Comparison of ENCODE assay signal across 8 cellular contexts in the genomic region with DNA sequence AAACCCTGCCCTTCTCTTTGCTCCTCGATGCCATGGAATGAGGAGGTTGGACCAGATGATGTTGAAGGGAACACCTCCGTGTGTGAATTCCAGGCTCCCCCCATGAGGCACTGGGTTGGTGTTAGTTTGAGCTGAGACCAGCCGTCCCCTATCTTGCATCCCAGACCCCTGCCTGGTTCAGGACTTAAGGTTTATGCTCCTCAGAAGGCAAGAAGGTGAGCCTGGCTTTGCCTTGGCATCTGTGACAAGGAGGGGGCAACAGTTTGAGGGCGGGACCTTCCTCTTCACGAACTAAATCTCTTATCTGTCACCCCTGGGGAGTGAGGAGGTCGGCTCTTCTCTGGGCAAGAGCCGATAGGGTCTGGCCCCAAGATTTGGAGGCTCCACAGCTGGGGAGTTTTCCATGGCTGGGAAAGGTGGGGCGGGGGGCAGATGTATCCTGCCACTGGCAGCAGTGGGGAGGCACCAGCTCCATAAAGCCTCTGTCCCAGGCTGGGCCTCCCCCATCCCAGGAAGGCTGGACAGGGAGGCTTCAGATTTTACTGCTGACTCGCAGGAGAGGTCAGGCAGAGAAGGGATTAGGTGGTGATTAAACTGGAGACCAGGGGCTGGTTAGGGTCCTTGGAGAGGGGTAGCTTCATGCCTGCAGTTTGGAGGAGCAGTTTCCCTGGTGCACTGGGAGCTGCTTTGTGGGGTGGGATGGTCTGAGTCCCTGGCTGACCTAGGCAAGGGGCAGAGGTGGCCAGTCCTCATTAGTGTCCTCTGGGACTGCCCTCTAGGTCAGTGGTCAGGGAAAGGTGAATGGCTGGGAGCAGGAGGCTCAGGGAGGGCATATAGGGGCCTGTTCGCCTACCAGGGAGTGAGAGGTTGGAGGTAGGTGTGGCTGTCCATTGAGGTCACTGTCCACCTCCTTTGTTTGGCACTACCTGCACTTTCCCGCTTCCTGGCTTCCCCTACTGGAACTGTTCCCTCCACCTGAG. TPM values are rescaled to one million over a fixed set of nuclear protein-coding genes. Genes with fewer than 3 reads are reported as not detected.
A peak's percentile ranks its signal among the peaks of the same experiment; 100 is the strongest.
DNase-seq lines count a peak whose midpoint lies in the region; ATAC-seq, FAIRE-seq and TF ChIP-seq lines count a peak whose summit lies in the region.

No MANE protein-coding gene starts in this region.

- H3K27me3 Mint-ChIP-seq in activated CD4-positive, alpha-beta T cell treated with anti-CD3 and anti-CD28 coated beads for 36 hours, result no peaks in the 10 kb centered on the region

- RAD21 ChIA-PET in GM12878 (lab: Charles Lee; ENCODE audit: unreplicated experiment), result interaction anchor here (0.6 to 11.5 kb wide), 2 partner anchors 26 to 150 kb away, joined by 3 to 137 read pairs; a partner anchor contains a TSS

- 24% methylated on average over 11 of the region's 11 CpGs for WGBS in GM12878 (ENCODE audit: insufficient coverage, insufficient replicate concordance, low lambda C conversion rate, missing lambda C conversion rate)
- WGBS in thyroid gland, 2 donors, result 31 to 37% methylated on average over 10 to 11 of the region's 11 CpGs

- no peak for ATAC-seq in activated CD4-positive, alpha-beta T cell treated with anti-CD3 and anti-CD28 coated beads for 36 hours
- ATAC-seq in GM12878 (no peak), left lobe of liver (peak; percentile 76), HG03342 (IDR thresholded peaks at IDR 0.05; ENCODE audit: unreplicated experiment) (no peak), GM18909 (IDR thresholded peaks at IDR 0.05; ENCODE audit: poor library complexity, unreplicated experiment) (no peak)

- H3K36me3 Mint-ChIP-seq in activated CD4-positive, alpha-beta T cell treated with anti-CD3 and anti-CD28 coated beads for 36 hours (ENCODE audit: low read depth), result peaks cover 4% of the 10 kb centered on the region

- H3K4me3 Mint-ChIP-seq in activated CD4-positive, alpha-beta T cell treated with anti-CD3 and anti-CD28 coated beads for 36 hours, result peak overlapping the region; percentile 83

- in situ Hi-C loops in GM12878 (cut with MboI), result no loop called here

- no peak overlapping the region for H3K4me2 ChIP-seq in GM12878 (ENCODE audit: control insufficient read depth, insufficient read depth)

- no peak for TF ChIP-seq RAD21 in GM12878 (IDR thresholded peaks at IDR 0.05; ENCODE audit: insufficient read depth, low read depth, low read length)

- H3K27me3 ChIP-seq in GM12878 (replicated peaks in 1 of 2; ENCODE audit: control insufficient read depth in 2 of 2, insufficient read depth in 2 of 2, low read length in 1 of 2) (peaks cover 4 to 9% of the 10 kb centered on the region in 2 experiments), thyroid gland (no peaks in the 10 kb centered on the region)

- H3K9me3 ChIP-seq in GM12878 (replicated peaks; ENCODE audit: control insufficient read depth, insufficient read depth, low read length) (no peaks in the 10 kb centered on the region), thyroid gland (no peaks in the 10 kb centered on the region)

- H3K4me1 ChIP-seq in GM12878 (ENCODE audit: control insufficient read depth, insufficient read depth, low read length), result peaks cover 13% of the 10 kb centered on the region
- H3K4me1 ChIP-seq in thyroid gland, result peaks cover 22 to 35% of the 10 kb centered on the region in 2 donors

- no peak for TF ChIP-seq CTCF in GM12878 (IDR thresholded peaks at IDR 0.05 in 2 of 3, conservative IDR thresholded peaks at IDR 0.05 in 1 of 3; ENCODE audit: control insufficient read depth in 2 of 3, extremely low read depth in 1 of 3, insufficient read depth in 1 of 3, low read depth in 3 of 3, low read length in 3 of 3)
- no peak for TF ChIP-seq CTCF in thyroid gland (IDR thresholded peaks at IDR 0.05)

- no peaks in the 10 kb centered on the region for H3K9me3 Mint-ChIP-seq in activated CD4-positive, alpha-beta T cell treated with anti-CD3 and anti-CD28 coated beads for 36 hours (ENCODE audit: low read depth)

- no peaks in the 10 kb centered on the region for H4K20me1 ChIP-seq in GM12878 (ENCODE audit: control insufficient read depth, insufficient read depth)

- TF ChIP-seq POLR2A in GM12878 (IDR thresholded peaks at IDR 0.05; ENCODE audit: low read depth, low read length) (peak; percentile 11; the same call in 1 of the 2 replicates), thyroid gland (IDR thresholded peaks at IDR 0.05) (no peak)

- POLR2A ChIA-PET in activated CD4-positive, alpha-beta T cell treated with anti-CD3 and anti-CD28 coated beads for 36 hours (lab: Charles Lee), result interaction anchor here (1.3 to 2.4 kb wide), 5 partner anchors 13 to 88 kb away, joined by 3 to 18 read pairs (median 4); a partner anchor contains a TSS
- POLR2A ChIA-PET in GM12878 (lab: Charles Lee), result interaction anchor here (1.2 to 3.6 kb wide), 3 partner anchors 15 to 26 kb away, joined by 3 to 24 read pairs (median 11); no protein-coding TSS in a partner anchor

- H3K4me1 Mint-ChIP-seq in activated CD4-positive, alpha-beta T cell treated with anti-CD3 and anti-CD28 coated beads for 36 hours, result peaks cover 31% of the 10 kb centered on the region

- CTCF ChIA-PET in activated CD4-positive, alpha-beta T cell treated with anti-CD3 and anti-CD28 coated beads for 36 hours (lab: Charles Lee), result interaction anchor here (0.6 to 5.0 kb wide), 10 partner anchors 11 to 832 kb away, joined by 3 to 48 read pairs (median 6); a partner anchor contains a TSS
- CTCF ChIA-PET in GM12878 (lab: Yijun Ruan, JAX), result interaction anchor here (1.2 to 10.5 kb wide), 4 partner anchors 10 to 110 kb away, joined by 5 to 172 read pairs (median 8); a partner anchor contains a TSS

- H3K27ac ChIP-seq in GM12878 (ENCODE audit: control insufficient read depth, insufficient read depth) (no peak overlapping the region), thyroid gland (peak overlapping the region in 2 of 3 donors; percentile 54 to 58)

- H3K36me3 ChIP-seq in GM12878 (ENCODE audit: control insufficient read depth in 2 of 2, insufficient read depth in 2 of 2, low read length in 1 of 2) (no peaks in the 10 kb centered on the region), thyroid gland (no peaks in the 10 kb centered on the region)

- SMC1A ChIA-PET in GM12878 (lab: Charles Lee; ENCODE audit: uncharacterized antibody, unreplicated experiment), result interaction anchor here (0.8 to 0.9 kb wide), 2 partner anchors 25 to 27 kb away, joined by 3 to 5 read pairs; no protein-coding TSS in a partner anchor

- no peak overlapping the region for H3K9ac ChIP-seq in GM12878 (ENCODE audit: control insufficient read depth, insufficient read depth, low read length)

- intact Hi-C loops in activated CD4-positive, alpha-beta T cell treated with anti-CD3 and anti-CD28 coated beads for 36 hours (cut with DNase I, micrococcal nuclease), result loop anchor here in 1 of 2 experiments (1.0 to 10.0 kb wide), 2 partner anchors 26 to 207 kb away; a partner anchor contains a TSS
- intact Hi-C loops in GM12878 (cut with micrococcal nuclease; ENCODE audit: unreplicated experiment), result no loop called here
- intact Hi-C loops in thyroid gland (cut with DNase I), result no loop called here

- peak overlapping the region; percentile 55 for H3K27ac Mint-ChIP-seq in activated CD4-positive, alpha-beta T cell treated with anti-CD3 and anti-CD28 coated beads for 36 hours

- BruUV-seq in GM12878 (replicated peaks; lab: Mats Ljungman, UMichigan), result TSS peak; percentile 17

- no peaks in the 10 kb centered on the region for H3K79me2 ChIP-seq in GM12878 (ENCODE audit: control insufficient read depth, insufficient read depth, low read length)

- no peak for TF ChIP-seq EP300 in GM12878 (IDR thresholded peaks at IDR 0.05; ENCODE audit: borderline replicate concordance in 1 of 2, control insufficient read depth in 1 of 2, low read depth in 2 of 2, low read length in 2 of 2)

- FAIRE-seq in GM12878 (lab: Jason Lieb, UNC), result no peak

- H3K4me3 ChIP-seq in GM12878 (no peak overlapping the region), thyroid gland (replicated peaks in 1 of 3) (peak overlapping the region; percentile 40 to 86 (median 57))

- DNase-seq in activated CD4-positive, alpha-beta T cell treated with anti-CD3 and anti-CD28 coated beads for 36 hours, result peak; percentile 26
- DNase-seq in activated CD4-positive, alpha-beta T cell treated with anti-CD3 and anti-CD28 coated beads, Interleukin-2, amount 50 U/mL, for 48 hours, result no peak
- DNase-seq in GM12878 (ENCODE audit: low read depth, low spot score) (no peak), left lobe of liver (ENCODE audit: low spot score) (peak; percentile 95), thyroid gland (no peak), NCI-H510A treated with DMSO at 0.1 percent for 48 hours (lab: John Stamatoyannopoulos, UW) (no peak)

- no peak overlapping the region for H2AFZ ChIP-seq in GM12878 (ENCODE audit: control insufficient read depth, low read depth, low read length)

RNA-seq across cellular contexts. Expression of a gene that starts 1.1 kb away (rescaled TPM):
- 10 to 100 TPM; 13.8 to 18.2 TPM for total RNA-seq in activated CD4-positive, alpha-beta T cell treated with anti-CD3 and anti-CD28 coated beads for 36 hours
- 2.1 and 3.9 TPM in 2 replicates for total RNA-seq in GM12878 (2013; cell fraction: nucleolus; rRNA removed)
- 0.28 and 0.76 TPM in 2 replicates for total RNA-seq in GM12878 (2014; rRNA removed)
- 0.28 and 0.45 TPM in 2 replicates for total RNA-seq in GM12878 (2014; rRNA removed; fragmentation: Illumina TruSeq; extraction: Trizol)
- 0.51 and 1.0 TPM in 2 replicates for total RNA-seq in GM12878 (2021)
- polyA plus RNA-seq in GM12878 (2011; ENCODE audit: low read depth), result 0.91 TPM
- polyA plus RNA-seq in GM12878 (2011; rRNA removed), result 0.75 and 0.99 TPM in 2 replicates
- 0.99 and 1.4 TPM in 2 replicates for polyA plus RNA-seq in GM12878 (2011; cell fraction: cytosol; rRNA removed)
- 1.9 and 3.3 TPM in 2 replicates for polyA plus RNA-seq in GM12878 (2011; cell fraction: nucleus; rRNA removed)
- polyA plus RNA-seq in GM12878 (2012), result 0.68 and 1.2 TPM in 2 replicates
- polyA plus RNA-seq in GM12878 (2014; fragmentation: Illumina TruSeq; extraction: Trizol), result 0.31 TPM in 1 of 2 replicates, not detected in the other
- polyA plus RNA-seq in GM12878 (2014; fragmentation: Nextera tagmentation; extraction: Ambion mirVana), result under 1 TPM; 0.08 to 0.11 TPM
- 0.51 and 0.77 TPM in 2 replicates for polyA plus RNA-seq in GM12878 (2014; rRNA removed)
- 1 to 10 TPM; 2.0 to 4.0 TPM for polyA plus RNA-seq in GM12878 (2016; fragmentation: Nextera tagmentation; extraction: Ambion mirVana)
- 2.5 and 2.8 TPM in 2 replicates for polyA minus RNA-seq in GM12878 (2011; rRNA and poly(A)+ RNA removed)
- 0.52 and 0.67 TPM in 2 replicates for polyA minus RNA-seq in GM12878 (2011; cell fraction: cytosol; rRNA and poly(A)+ RNA removed)
- polyA minus RNA-seq in GM12878 (2011; cell fraction: nucleus; rRNA and poly(A)+ RNA removed), result 2.8 and 2.9 TPM in 2 replicates
- total RNA-seq in left lobe of liver, result 252 TPM
- 10 to 100 TPM; 26.6 to 59.1 (median 30.4) TPM for total RNA-seq in thyroid gland

RNA-seq across cellular contexts. Expression of a gene that starts 10.7 kb away (rescaled TPM):
- total RNA-seq in activated CD4-positive, alpha-beta T cell treated with anti-CD3 and anti-CD28 coated beads for 36 hours, result 1 to 10 TPM; 4.3 to 7.4 TPM
- 24.3 and 27.1 TPM in 2 replicates for total RNA-seq in GM12878 (2013; cell fraction: nucleolus; rRNA removed)
- 3.7 and 6.6 TPM in 2 replicates for total RNA-seq in GM12878 (2014; rRNA removed)
- 2.1 and 3.0 TPM in 2 replicates for total RNA-seq in GM12878 (2014; rRNA removed; fragmentation: Illumina TruSeq; extraction: Trizol)
- 6.9 and 7.6 TPM in 2 replicates for total RNA-seq in GM12878 (2021)
- 2.0 TPM for polyA plus RNA-seq in GM12878 (2011; ENCODE audit: low read depth)
- 2.9 and 3.6 TPM in 2 replicates for polyA plus RNA-seq in GM12878 (2011; rRNA removed)
- 4.0 and 5.1 TPM in 2 replicates for polyA plus RNA-seq in GM12878 (2011; cell fraction: cytosol; rRNA removed)
- polyA plus RNA-seq in GM12878 (2011; cell fraction: nucleus; rRNA removed), result 27.9 and 30.7 TPM in 2 replicates
- polyA plus RNA-seq in GM12878 (2012), result 4.7 and 6.3 TPM in 2 replicates
- 0.43 and 1.5 TPM in 2 replicates for polyA plus RNA-seq in GM12878 (2014; fragmentation: Illumina TruSeq; extraction: Trizol)
- polyA plus RNA-seq in GM12878 (2014; fragmentation: Nextera tagmentation; extraction: Ambion mirVana), result under 1 TPM in 1 of 2 experiments, not detected in 1; 0.31 TPM
- 3.4 and 4.7 TPM in 2 replicates for polyA plus RNA-seq in GM12878 (2014; rRNA removed)
- polyA plus RNA-seq in GM12878 (2016; fragmentation: Nextera tagmentation; extraction: Ambion mirVana), result under 1 TPM; 0.32 to 0.76 TPM
- polyA minus RNA-seq in GM12878 (2011; rRNA and poly(A)+ RNA removed), result 2.8 and 4.9 TPM in 2 replicates
- 1.6 and 1.9 TPM in 2 replicates for polyA minus RNA-seq in GM12878 (2011; cell fraction: cytosol; rRNA and poly(A)+ RNA removed)
- 3.4 and 6.5 TPM in 2 replicates for polyA minus RNA-seq in GM12878 (2011; cell fraction: nucleus; rRNA and poly(A)+ RNA removed)
- 8.7 TPM for total RNA-seq in left lobe of liver
- 10 to 100 TPM; 14.8 to 25.5 (median 18.8) TPM for total RNA-seq in thyroid gland

RNA-seq across cellular contexts. Expression of a gene that starts 27.6 kb away (rescaled TPM):
- total RNA-seq in activated CD4-positive, alpha-beta T cell treated with anti-CD3 and anti-CD28 coated beads for 36 hours, result 10 to 100 TPM; 47.0 to 54.6 TPM
- 28.0 and 30.4 TPM in 2 replicates for total RNA-seq in GM12878 (2013; cell fraction: nucleolus; rRNA removed)
- total RNA-seq in GM12878 (2014; rRNA removed) (68.0 and 85.5 TPM in 2 replicates), GM12878 (2014; rRNA removed; fragmentation: Illumina TruSeq; extraction: Trizol) (42.5 and 44.8 TPM in 2 replicates), GM12878 (2021) (54.9 and 59.0 TPM in 2 replicates), left lobe of liver (6.3 TPM), thyroid gland (10 to 100 TPM in 3 of 4 donors, 1 to 10 TPM in 1; 5.8 to 25.7 (median 14.4) TPM)
- 23.2 TPM for polyA plus RNA-seq in GM12878 (2011; ENCODE audit: low read depth)
- polyA plus RNA-seq in GM12878 (2011; rRNA removed) (34.9 and 64.6 TPM in 2 replicates), GM12878 (2014; fragmentation: Illumina TruSeq; extraction: Trizol) (23.1 and 30.2 TPM in 2 replicates), GM12878 (2014; fragmentation: Nextera tagmentation; extraction: Ambion mirVana) (10 to 100 TPM; 20.5 to 46.6 TPM), GM12878 (2014; rRNA removed) (65.8 and 70.7 TPM in 2 replicates), GM12878 (2016; fragmentation: Nextera tagmentation; extraction: Ambion mirVana) (100 to 1,000 TPM; 118 to 133 TPM)
- 112 and 150 TPM in 2 replicates for polyA plus RNA-seq in GM12878 (2011; cell fraction: cytosol; rRNA removed)
- polyA plus RNA-seq in GM12878 (2011; cell fraction: nucleus; rRNA removed), result 82.2 and 105 TPM in 2 replicates
- polyA plus RNA-seq in GM12878 (2012), result 54.1 and 72.4 TPM in 2 replicates
- 33.0 and 68.3 TPM in 2 replicates for polyA minus RNA-seq in GM12878 (2011; rRNA and poly(A)+ RNA removed)
- polyA minus RNA-seq in GM12878 (2011; cell fraction: cytosol; rRNA and poly(A)+ RNA removed), result 17.1 and 25.4 TPM in 2 replicates
- 39.0 and 44.7 TPM in 2 replicates for polyA minus RNA-seq in GM12878 (2011; cell fraction: nucleus; rRNA and poly(A)+ RNA removed)

RNA-seq across cellular contexts. Expression of a gene that starts 41.1 kb away (rescaled TPM):
- 1 to 10 TPM; 2.4 to 3.7 TPM for total RNA-seq in activated CD4-positive, alpha-beta T cell treated with anti-CD3 and anti-CD28 coated beads for 36 hours
- total RNA-seq in GM12878 (2013; cell fraction: nucleolus; rRNA removed), result 2.2 and 3.5 TPM in 2 replicates
- total RNA-seq in GM12878 (2014; rRNA removed) (2.0 and 2.7 TPM in 2 replicates), GM12878 (2014; rRNA removed; fragmentation: Illumina TruSeq; extraction: Trizol) (0.37 and 0.72 TPM in 2 replicates), GM12878 (2021) (1.4 and 1.5 TPM in 2 replicates), left lobe of liver (0.78 TPM), thyroid gland (10 to 100 TPM in 3 of 4 donors, 1 to 10 TPM in 1; 8.1 to 18.3 (median 15.6) TPM)
- polyA plus RNA-seq in GM12878 (2011; ENCODE audit: low read depth), result 0.54 TPM
- polyA plus RNA-seq in GM12878 (2011; rRNA removed) (0.40 and 1.0 TPM in 2 replicates), GM12878 (2014; fragmentation: Illumina TruSeq; extraction: Trizol) (0.08 and 0.81 TPM in 2 replicates), GM12878 (2014; fragmentation: Nextera tagmentation; extraction: Ambion mirVana) (under 1 TPM; 0.10 to 0.46 TPM), GM12878 (2014; rRNA removed) (2.0 and 2.8 TPM in 2 replicates), GM12878 (2016; fragmentation: Nextera tagmentation; extraction: Ambion mirVana) (1 to 10 TPM; 1.9 to 2.8 TPM)
- polyA plus RNA-seq in GM12878 (2011; cell fraction: cytosol; rRNA removed), result 1.3 and 2.5 TPM in 2 replicates
- 3.6 and 4.0 TPM in 2 replicates for polyA plus RNA-seq in GM12878 (2011; cell fraction: nucleus; rRNA removed)
- polyA plus RNA-seq in GM12878 (2012), result 1.1 and 1.2 TPM in 2 replicates
- 0.93 and 1.0 TPM in 2 replicates for polyA minus RNA-seq in GM12878 (2011; rRNA and poly(A)+ RNA removed)
- 1.7 TPM in 1 of 2 replicates, not detected in the other for polyA minus RNA-seq in GM12878 (2011; cell fraction: cytosol; rRNA and poly(A)+ RNA removed)
- 1.9 and 3.1 TPM in 2 replicates for polyA minus RNA-seq in GM12878 (2011; cell fraction: nucleus; rRNA and poly(A)+ RNA removed)

RNA-seq across cellular contexts. Expression of a gene that starts 41.3 kb away (rescaled TPM):
- 100 to 1,000 TPM; 254 to 499 TPM for total RNA-seq in activated CD4-positive, alpha-beta T cell treated with anti-CD3 and anti-CD28 coated beads for 36 hours
- total RNA-seq in GM12878 (2013; cell fraction: nucleolus; rRNA removed), result 108 and 121 TPM in 2 replicates
- total RNA-seq in GM12878 (2014; rRNA removed) (47.1 and 56.1 TPM in 2 replicates), GM12878 (2014; rRNA removed; fragmentation: Illumina TruSeq; extraction: Trizol) (14.9 and 16.9 TPM in 2 replicates), GM12878 (2021) (222 and 239 TPM in 2 replicates), left lobe of liver (73.3 TPM), thyroid gland (100 to 1,000 TPM in 3 of 4 donors, 10 to 100 TPM in 1; 52.8 to 193 (median 135) TPM)
- 32.3 TPM for polyA plus RNA-seq in GM12878 (2011; ENCODE audit: low read depth)
- polyA plus RNA-seq in GM12878 (2011; rRNA removed) (7.8 and 28.1 TPM in 2 replicates), GM12878 (2014; fragmentation: Illumina TruSeq; extraction: Trizol) (44.7 and 78.9 TPM in 2 replicates), GM12878 (2014; fragmentation: Nextera tagmentation; extraction: Ambion mirVana) (10 to 100 TPM; 10.4 to 13.4 TPM), GM12878 (2014; rRNA removed) (35.8 and 63.6 TPM in 2 replicates), GM12878 (2016; fragmentation: Nextera tagmentation; extraction: Ambion mirVana) (100 to 1,000 TPM; 170 to 190 TPM)
- 20.4 and 35.7 TPM in 2 replicates for polyA plus RNA-seq in GM12878 (2011; cell fraction: cytosol; rRNA removed)
- polyA plus RNA-seq in GM12878 (2011; cell fraction: nucleus; rRNA removed), result 51.1 and 94.1 TPM in 2 replicates
- 64.7 and 99.8 TPM in 2 replicates for polyA plus RNA-seq in GM12878 (2012)
- polyA minus RNA-seq in GM12878 (2011; rRNA and poly(A)+ RNA removed), result 50.6 and 52.5 TPM in 2 replicates
- polyA minus RNA-seq in GM12878 (2011; cell fraction: cytosol; rRNA and poly(A)+ RNA removed), result 50.0 and 80.6 TPM in 2 replicates
- 41.3 and 62.6 TPM in 2 replicates for polyA minus RNA-seq in GM12878 (2011; cell fraction: nucleus; rRNA and poly(A)+ RNA removed)

Comparison
In these comparisons a context has a peak if more than half of its experiments do, and no peak if none do; other contexts are left out.
1. DNase-seq: peak in activated CD4-positive, alpha-beta T cell treated with anti-CD3 and anti-CD28 coated beads for 36 hours (single experiment) and left lobe of liver (single experiment); none in activated CD4-positive, alpha-beta T cell treated with anti-CD3 and anti-CD28 coated beads, Interleukin-2, amount 50 U/mL, for 48 hours (0 of 2), GM12878 (single experiment), thyroid gland (0 of 2) and NCI-H510A treated with DMSO at 0.1 percent for 48 hours (single experiment).